2 cellular contexts compared by ENCODE assay signal in the genomic region with DNA sequence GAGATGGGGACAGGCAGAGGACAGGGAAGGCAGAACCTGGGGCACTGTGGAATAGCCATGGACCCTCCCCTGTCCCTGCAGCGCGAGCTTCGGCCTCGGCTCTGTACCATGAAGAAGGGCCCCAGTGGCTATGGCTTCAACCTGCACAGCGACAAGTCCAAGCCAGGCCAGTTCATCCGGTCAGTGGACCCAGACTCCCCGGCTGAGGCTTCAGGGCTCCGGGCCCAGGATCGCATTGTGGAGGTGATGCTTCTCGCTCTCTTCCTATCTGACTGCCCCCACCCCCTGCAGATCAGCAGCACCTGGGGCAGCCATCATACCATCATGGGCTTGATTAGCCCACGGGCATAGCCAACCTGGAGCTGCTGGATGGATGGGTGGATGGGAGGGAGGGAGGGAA.
TF ChIP-seq lines count a peak whose summit lies in the region.

No MANE protein-coding gene starts in this region.

TF ChIP-seq in SK-N-SH, 30 proteins besides CTCF, POLR2A, EP300 and RAD21:
- no peak for TF ChIP-seq RFX5 (IDR thresholded peaks at IDR 0.05; ENCODE audit: low read length)
- TF ChIP-seq FOXM1 (IDR thresholded peaks at IDR 0.05; ENCODE audit: low read depth), result no peak
- TF ChIP-seq, protein P1, sequence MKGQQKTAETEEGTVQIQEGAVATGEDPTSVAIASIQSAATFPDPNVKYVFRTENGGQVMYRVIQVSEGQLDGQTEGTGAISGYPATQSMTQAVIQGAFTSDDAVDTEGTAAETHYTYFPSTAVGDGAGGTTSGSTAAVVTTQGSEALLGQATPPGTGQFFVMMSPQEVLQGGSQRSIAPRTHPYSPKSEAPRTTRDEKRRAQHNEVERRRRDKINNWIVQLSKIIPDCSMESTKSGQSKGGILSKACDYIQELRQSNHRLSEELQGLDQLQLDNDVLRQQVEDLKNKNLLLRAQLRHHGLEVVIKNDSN (IDR thresholded peaks at IDR 0.05; ENCODE audit: borderline replicate concordance, low read depth), result no peak
- TF ChIP-seq, protein P2, sequence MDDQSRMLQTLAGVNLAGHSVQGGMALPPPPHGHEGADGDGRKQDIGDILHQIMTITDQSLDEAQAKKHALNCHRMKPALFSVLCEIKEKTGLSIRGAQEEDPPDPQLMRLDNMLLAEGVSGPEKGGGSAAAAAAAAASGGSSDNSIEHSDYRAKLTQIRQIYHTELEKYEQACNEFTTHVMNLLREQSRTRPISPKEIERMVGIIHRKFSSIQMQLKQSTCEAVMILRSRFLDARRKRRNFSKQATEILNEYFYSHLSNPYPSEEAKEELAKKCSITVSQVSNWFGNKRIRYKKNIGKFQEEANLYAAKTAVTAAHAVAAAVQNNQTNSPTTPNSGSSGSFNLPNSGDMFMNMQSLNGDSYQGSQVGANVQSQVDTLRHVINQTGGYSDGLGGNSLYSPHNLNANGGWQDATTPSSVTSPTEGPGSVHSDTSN (IDR thresholded peaks at IDR 0.05), result no peak
- TF ChIP-seq GATA2 (CRISPR knock-in tag; IDR thresholded peaks at IDR 0.05), result no peak
- TF ChIP-seq ELF1 (IDR thresholded peaks at IDR 0.05), result no peak
- TF ChIP-seq, protein P3, sequence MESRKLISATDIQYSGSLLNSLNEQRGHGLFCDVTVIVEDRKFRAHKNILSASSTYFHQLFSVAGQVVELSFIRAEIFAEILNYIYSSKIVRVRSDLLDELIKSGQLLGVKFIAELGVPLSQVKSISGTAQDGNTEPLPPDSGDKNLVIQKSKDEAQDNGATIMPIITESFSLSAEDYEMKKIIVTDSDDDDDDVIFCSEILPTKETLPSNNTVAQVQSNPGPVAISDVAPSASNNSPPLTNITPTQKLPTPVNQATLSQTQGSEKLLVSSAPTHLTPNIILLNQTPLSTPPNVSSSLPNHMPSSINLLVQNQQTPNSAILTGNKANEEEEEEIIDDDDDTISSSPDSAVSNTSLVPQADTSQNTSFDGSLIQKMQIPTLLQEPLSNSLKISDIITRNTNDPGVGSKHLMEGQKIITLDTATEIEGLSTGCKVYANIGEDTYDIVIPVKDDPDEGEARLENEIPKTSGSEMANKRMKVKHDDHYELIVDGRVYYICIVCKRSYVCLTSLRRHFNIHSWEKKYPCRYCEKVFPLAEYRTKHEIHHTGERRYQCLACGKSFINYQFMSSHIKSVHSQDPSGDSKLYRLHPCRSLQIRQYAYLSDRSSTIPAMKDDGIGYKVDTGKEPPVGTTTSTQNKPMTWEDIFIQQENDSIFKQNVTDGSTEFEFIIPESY (IDR thresholded peaks at IDR 0.05; ENCODE audit: borderline replicate concordance, low read depth), result no peak
- TF ChIP-seq TEAD4 (IDR thresholded peaks at IDR 0.05; ENCODE audit: borderline replicate concordance, insufficient read depth), result no peak
- TF ChIP-seq CHD2 (IDR thresholded peaks at IDR 0.05; ENCODE audit: low read length, partially characterized antibody), result no peak
- no peak for TF ChIP-seq NFIC (IDR thresholded peaks at IDR 0.05; ENCODE audit: borderline replicate concordance)

TF ChIP-seq in SK-N-SH treated with all-trans-retinoic acid at 6 μM for 48 hours, 23 proteins besides CTCF, POLR2A, EP300 and RAD21:
- TF ChIP-seq ZC3H10 (CRISPR knock-in tag; IDR thresholded peaks at IDR 0.05), result no peak
